17 cellular contexts compared by ENCODE assay signal in the genomic region with DNA sequence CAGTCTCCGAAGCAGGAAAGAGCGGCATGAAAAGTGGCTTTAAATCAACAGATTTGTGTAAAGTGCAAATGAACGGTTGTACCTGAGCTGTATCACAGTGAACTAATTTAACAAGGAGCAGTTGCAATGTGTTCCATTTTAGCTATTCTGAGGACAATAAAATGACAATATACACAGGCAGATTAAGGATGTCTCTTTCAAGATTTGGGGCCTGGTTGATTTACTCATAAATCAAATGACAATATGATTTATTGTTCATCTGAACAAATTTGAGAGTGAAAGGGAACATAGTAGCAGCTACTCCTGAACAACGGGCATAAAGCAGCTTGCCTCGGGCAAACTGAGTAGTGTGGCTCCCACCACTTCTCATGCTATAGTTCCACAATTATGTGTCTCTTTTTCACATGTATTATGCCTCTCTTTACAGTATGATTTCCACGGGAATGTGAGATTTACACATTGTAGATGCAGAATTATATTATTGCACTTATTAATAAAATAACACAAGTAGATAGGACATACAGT.
"Had no signal": no experiment of that assay in that cellular context is flagged by ENCODE, and none has a peak within 500 bp of the region (broad histone marks: within the 10 kb centered on the region; RNA-seq: fewer than 3 reads in every experiment).

No MANE protein-coding gene starts in this region.

- H3K9ac ChIP-seq: KMS-11 had no signal

- H3K27ac ChIP-seq: KMS-11, RWPE1 had no signal

- ATAC-seq: HepG2, Panc1 had no signal

- H3K4me2 ChIP-seq: KMS-11 had no signal

- DNase-seq: IMR-90, Kasumi-1, MM.1S, NCI-H1092 treated with DMSO at 0.1 percent for 48 hours, NCI-H1436, NCI-H187 treated with DMSO at 0.1 percent for 48 hours, NCI-H2081, NCI-H2107, NCI-H2227 treated with DMSO at 0.1 percent for 48 hours, NCI-H524, NCI-H526 treated with DMSO at 0.1 percent for 48 hours, NCI-H774, SHP77 had no signal

- FAIRE-seq: HepG2 had no signal
